24 cellular contexts compared by ENCODE assay signal in the genomic region with DNA sequence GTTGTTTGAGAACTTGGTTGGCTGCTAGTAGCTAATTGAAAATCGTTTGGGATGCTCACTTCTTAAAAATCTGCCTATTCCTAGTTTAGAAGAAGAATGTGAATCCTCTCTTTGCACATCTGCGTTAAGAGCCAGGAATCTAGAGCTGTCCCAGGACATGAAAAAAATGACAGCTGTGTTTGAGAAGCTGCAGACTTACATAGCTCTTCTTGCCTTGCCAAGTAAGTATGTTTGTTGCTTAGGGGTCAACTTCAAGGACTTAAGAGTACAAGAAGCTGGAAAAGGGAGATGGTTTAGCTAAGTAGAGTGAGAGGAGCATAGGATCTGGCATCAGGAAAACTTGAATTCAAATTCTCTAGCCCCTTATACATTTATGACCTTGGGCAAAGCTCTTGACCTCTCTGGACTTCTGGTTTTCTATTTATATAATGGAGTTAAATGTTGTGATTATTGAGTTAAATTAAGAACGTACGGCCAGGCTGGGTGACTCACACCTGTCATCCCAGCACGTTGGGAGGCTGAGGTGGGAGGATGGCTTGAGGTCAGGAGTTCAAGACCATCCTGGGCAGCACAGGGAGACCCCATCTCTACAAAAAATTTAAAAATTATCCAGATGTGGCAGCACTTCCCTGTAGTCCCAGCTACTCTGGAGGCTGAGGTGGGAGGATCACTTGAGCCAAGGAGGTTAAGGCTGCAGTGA. TPM values are rescaled to one million over a fixed set of nuclear protein-coding genes. Genes with fewer than 3 reads are reported as not detected.
DNase-seq lines count a peak whose midpoint lies in the region; ATAC-seq and TF ChIP-seq lines count a peak whose summit lies in the region.
"Had no signal": no experiment of that assay in that cellular context is flagged by ENCODE, and none has a peak within 500 bp of the region (broad histone marks: within the 10 kb centered on the region; RNA-seq: fewer than 3 reads in every experiment).

No MANE protein-coding gene starts in this region.

- H3K27ac ChIP-seq in muscle layer of duodenum (ENCODE audit: low read length) = peak overlapping the region; percentile 36
- H3K27ac ChIP-seq in upper lobe of left lung = peak overlapping the region; percentile 12 to 30 (median 16)
- H3K27ac ChIP-seq: A549, C4-2B, parathyroid adenoma had no signal

- no peak for TF ChIP-seq EP300 in upper lobe of left lung (IDR thresholded peaks at IDR 0.05)

- no peak for TF ChIP-seq CTCF in upper lobe of left lung (IDR thresholded peaks at IDR 0.05)

- ATAC-seq in Right ventricle myocardium inferior (peak; percentile 81), left cardiac atrium (peak; percentile 75 to 90), upper lobe of left lung (ENCODE audit: low FRiP score in 2 of 2) (no peak), HG02870 (IDR thresholded peaks at IDR 0.05; ENCODE audit: unreplicated experiment) (no peak), GM21528 (IDR thresholded peaks at IDR 0.05; ENCODE audit: low FRiP score, unreplicated experiment) (no peak)
- ATAC-seq: A549, gastrocnemius medialis, GM12878, natural killer cell, T-cell had no signal

- WGBS in upper lobe of left lung, 2 donors = 72 to 73% methylated on average over 5 of the region's 5 CpGs

- H3K36me3 ChIP-seq in muscle layer of duodenum (ENCODE audit: control insufficient read depth in 1 of 2, insufficient read depth in 2 of 2, low read length in 2 of 2) (peaks cover 0 to 12% of the 10 kb centered on the region in 2 donors), upper lobe of left lung (peaks cover 0 to 27% (median 13%) of the 10 kb centered on the region in 4 donors), MG63 (peaks cover 8% of the 10 kb centered on the region)
- H3K36me3 ChIP-seq: colonic mucosa had no signal

- no peaks in the 10 kb centered on the region for H3K9me3 ChIP-seq in muscle layer of duodenum (ENCODE audit: control insufficient read depth in 1 of 2, low read length in 2 of 2)
- no peaks in the 10 kb centered on the region for H3K9me3 ChIP-seq in upper lobe of left lung
- H3K9me3 ChIP-seq in MG63 = no peaks in the 10 kb centered on the region
- H3K9me3 ChIP-seq: A549, colonic mucosa, gastrocnemius medialis had no signal

- H3K27me3 ChIP-seq in muscle layer of duodenum (ENCODE audit: low read depth, low read length) = no peaks in the 10 kb centered on the region
- H3K27me3 ChIP-seq in upper lobe of left lung = no peaks in the 10 kb centered on the region
- H3K27me3 ChIP-seq in MG63 = no peaks in the 10 kb centered on the region
- H3K27me3 ChIP-seq: colonic mucosa, gastrocnemius medialis had no signal

- intact Hi-C loops in Right ventricle myocardium inferior (cut with DNase I) = no loop called here
- intact Hi-C loops in cardiac septum (cut with DNase I) = loop anchor here (10.0 kb wide), 1 partner anchor 110 kb away; no protein-coding TSS in a partner anchor
- intact Hi-C loops in left cardiac atrium (cut with DNase I) = loop anchor here in 1 of 2 donors (10.0 kb wide), 1 partner anchor 110 kb away; no protein-coding TSS in a partner anchor

- DNase-seq in Right ventricle myocardium inferior (ENCODE audit: missing footprints) = no peak
- DNase-seq in cardiac septum (ENCODE audit: low spot score) = no peak
- DNase-seq in left cardiac atrium = no peak
- DNase-seq in upper lobe of left lung = no peak
- no peak for DNase-seq in MG63
- DNase-seq: activated CD4-positive, alpha-beta memory T cell treated with anti-CD3 and anti-CD28 coated beads for 36 hours; activated naive CD4-positive, alpha-beta T cell treated with anti-CD3 and anti-CD28 coated beads, Interleukin-2, amount 50 U/mL, for 16 hours; activated T-cell treated with anti-CD3 and anti-CD28 coated beads, Interleukin-2, amount 50 U/mL, for 1 hour; colonic mucosa; gastrocnemius medialis; natural killer cell; NCI-H1417 treated with DMSO at 0.1 percent for 48 hours; NCI-H526 treated with DMSO at 0.1 percent for 48 hours; SHP77; small intestine; stimulated activated CD4-positive, alpha-beta T cell treated with anti-CD3 and anti-CD28 coated beads, Interleukin-4, amount 100 ng/mL, for 24 hours; T-cell had no signal

- peaks cover 8 to 13% of the 10 kb centered on the region in 2 donors for H3K4me1 ChIP-seq in muscle layer of duodenum (ENCODE audit: control insufficient read depth in 1 of 2, insufficient read depth in 2 of 2, low read length in 2 of 2)
- peaks cover 0 to 2% (median under 1%) of the 10 kb centered on the region in 4 donors for H3K4me1 ChIP-seq in upper lobe of left lung
- H3K4me1 ChIP-seq: colonic mucosa, gastrocnemius medialis, parathyroid adenoma had no signal

- H3K4me3 ChIP-seq in muscle layer of duodenum (ENCODE audit: low read depth in 1 of 2, low read length in 2 of 2) (peak overlapping the region in 1 of 2 donors; percentile 28), upper lobe of left lung (no peak overlapping the region), MG63 (no peak overlapping the region)
- H3K4me3 ChIP-seq: A549, colonic mucosa, gastrocnemius medialis, GM12878 had no signal

- no peak for TF ChIP-seq POLR2A in upper lobe of left lung (IDR thresholded peaks at IDR 0.05)

RNA-seq across cellular contexts. Expression of a gene that starts 34.2 kb away (rescaled TPM):
- total RNA-seq in Right ventricle myocardium inferior = 9.5 TPM
- 13.0 TPM for total RNA-seq in cardiac septum
- total RNA-seq in left cardiac atrium = 10 to 100 TPM; 11.5 to 17.1 TPM
- total RNA-seq in upper lobe of left lung = 10 to 100 TPM; 18.8 to 47.7 (median 23.5) TPM
- total RNA-seq in MG63 (2014; rRNA removed; shearing (Covaris generic); ENCODE audit: low replicate concordance) = 6.4 and 21.9 TPM in 2 replicates

RNA-seq across cellular contexts. Expression of a gene that starts 55.2 kb away (rescaled TPM):
- total RNA-seq in Right ventricle myocardium inferior (8.0 TPM), cardiac septum (6.7 TPM), left cardiac atrium (10 to 100 TPM; 16.7 to 19.1 TPM), upper lobe of left lung (10 to 100 TPM; 13.2 to 27.0 (median 20.0) TPM)
- 1.7 and 2.2 TPM in 2 replicates for total RNA-seq in MG63 (2014; rRNA removed; shearing (Covaris generic); ENCODE audit: low replicate concordance)

Comparison
In these comparisons a context has a peak if more than half of its experiments do, and no peak if none do; other contexts are left out.
1. ATAC-seq: peak in Right ventricle myocardium inferior (single experiment) and left cardiac atrium (2 of 2); none in upper lobe of left lung (0 of 2), HG02870 (single experiment) and GM21528 (single experiment).